9 cellular contexts compared by ENCODE assay signal in genomic region chr6:7540595-7540994, GRCh38. TPM values are rescaled to one million over a fixed set of nuclear protein-coding genes. Genes with fewer than 3 reads are reported as not detected.
A peak's percentile ranks its signal among the peaks of the same experiment; 100 is the strongest.
DNase-seq lines count a peak whose midpoint lies in the region; ATAC-seq and FAIRE-seq lines count a peak whose summit lies in the region.
"Had no signal": no experiment of that assay in that cellular context is flagged by ENCODE, and none has a peak within 500 bp of the region (broad histone marks: within the 10 kb centered on the region; RNA-seq: fewer than 3 reads in every experiment).

No MANE protein-coding gene starts in this region.

- H3K27ac ChIP-seq in small intestine (ENCODE audit: low read depth in 1 of 2, low read length in 1 of 2), result no peak overlapping the region

- no peak for ATAC-seq in HG03025 (IDR thresholded peaks at IDR 0.05; ENCODE audit: low FRiP score, unreplicated experiment)

- H3K4me1 ChIP-seq in iPS-15b (ENCODE audit: control insufficient read depth, insufficient read depth, low read length) (peaks cover 10% of the 10 kb centered on the region), small intestine (ENCODE audit: control insufficient read depth in 2 of 2, insufficient read depth in 1 of 2, low read depth in 1 of 2, low read length in 1 of 2) (no peaks in the 10 kb centered on the region)

- peaks cover 35% of the 10 kb centered on the region for H3K27me3 ChIP-seq in iPS-15b (ENCODE audit: control insufficient read depth, insufficient read depth, low read length)
- peaks cover 0 to 7% of the 10 kb centered on the region in 2 donors for H3K27me3 ChIP-seq in small intestine (ENCODE audit: control insufficient read depth in 2 of 2, insufficient read depth in 2 of 2, low read length in 2 of 2)

- H3K36me3 ChIP-seq in iPS-15b (ENCODE audit: control insufficient read depth, insufficient read depth, low read length) (no peaks in the 10 kb centered on the region), small intestine (ENCODE audit: control insufficient read depth in 2 of 2, insufficient read depth in 2 of 2, low read length in 2 of 2) (no peaks in the 10 kb centered on the region)
- H3K36me3 ChIP-seq: adrenal gland had no signal

- H3K9me3 ChIP-seq in iPS-15b (ENCODE audit: control insufficient read depth, insufficient read depth, low read length) (no peaks in the 10 kb centered on the region), small intestine (ENCODE audit: control insufficient read depth, low read depth) (no peaks in the 10 kb centered on the region)
- H3K9me3 ChIP-seq: adrenal gland had no signal

- DNase-seq in NCI-H1694 (lab: John Stamatoyannopoulos, UW) (peak; percentile 19), NCI-H1694 treated with DMSO at 0.1 percent for 48 hours (lab: John Stamatoyannopoulos, UW) (no peak), astrocyte of the hippocampus (ENCODE audit: low read depth, low spot score) (peak; percentile 16), small intestine (peak; percentile 40), GDM1 (lab: John Stamatoyannopoulos, UW) (no peak), NCI-H446 treated with DMSO at 0.1 percent for 48 hours (lab: John Stamatoyannopoulos, UW) (no peak)

- WGBS in small intestine, 3 donors, result 36 to 74% (median 51%) methylated on average over 17 of the region's 17 CpGs

- peak overlapping the region; percentile 69 for H3K4me3 ChIP-seq in iPS-15b (ENCODE audit: low read depth, low read length)
- H3K4me3 ChIP-seq in small intestine (ENCODE audit: low read depth in 1 of 2, low read length in 2 of 2), result no peak overlapping the region

- no peak overlapping the region for H3K9ac ChIP-seq in iPS-15b (ENCODE audit: low read depth, low read length)

- no peak for FAIRE-seq in small intestine (lab: Jason Lieb, UNC)

RNA-seq across cellular contexts. Expression of gene DSP, which starts 0.9 kb away (rescaled TPM):
- polyA plus RNA-seq in small intestine, result 10 to 100 TPM; 40.0 to 83.4 (median 72.7) TPM

RNA-seq across cellular contexts. Expression of gene SNRNP48, which starts 49.4 kb away (rescaled TPM):
- polyA plus RNA-seq in small intestine, result 1 to 10 TPM; 7.3 to 9.4 (median 7.4) TPM

Comparison
In these comparisons a context has a peak if more than half of its experiments do, and no peak if none do; other contexts are left out.
1. DNase-seq: peak in NCI-H1694 (single experiment), astrocyte of the hippocampus (single experiment) and small intestine (single experiment); none in NCI-H1694 treated with DMSO at 0.1 percent for 48 hours (single experiment), GDM1 (single experiment) and NCI-H446 treated with DMSO at 0.1 percent for 48 hours (single experiment).